26 cellular contexts compared by ENCODE assay signal in the genomic region with DNA sequence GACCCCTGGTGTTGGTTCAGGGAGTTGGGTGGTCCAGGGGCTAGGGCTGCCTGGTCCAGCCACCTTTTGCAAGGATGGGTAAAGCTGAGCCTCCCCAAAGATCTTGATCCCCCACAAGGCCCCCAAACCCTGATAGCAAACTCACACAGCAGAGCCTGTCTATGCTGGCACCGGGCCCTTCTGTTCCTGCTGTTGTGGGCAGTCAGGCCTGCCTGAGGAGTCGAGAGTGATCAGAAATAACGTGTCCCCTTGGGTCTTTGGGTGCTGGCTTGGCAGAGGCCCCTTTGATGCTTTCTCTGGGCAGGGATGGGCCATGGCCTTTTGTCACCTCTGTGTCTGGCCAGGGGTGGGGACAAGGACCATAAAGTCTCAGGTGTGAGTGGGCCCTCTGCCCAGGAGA. TPM values are rescaled to one million over a fixed set of nuclear protein-coding genes. Genes with fewer than 3 reads are reported as not detected.
A peak's percentile ranks its signal among the peaks of the same experiment; 100 is the strongest.
DNase-seq lines count a peak whose midpoint lies in the region; ATAC-seq and TF ChIP-seq lines count a peak whose summit lies in the region.
"Had no signal": no experiment of that assay in that cellular context is flagged by ENCODE, and none has a peak within 500 bp of the region (broad histone marks: within the 10 kb centered on the region; RNA-seq: fewer than 3 reads in every experiment).

No MANE protein-coding gene starts in this region.

- intact Hi-C loops in Right ventricle myocardium inferior (cut with DNase I) (loop anchor here (5.0 kb wide), 1 partner anchor 89 kb away; no protein-coding TSS in a partner anchor), left cardiac atrium (cut with DNase I) (loop anchor here in 1 of 2 donors (10.0 kb wide), 1 partner anchor 86 kb away; no protein-coding TSS in a partner anchor), left colon (cut with DNase I, micrococcal nuclease) (no loop called here), sciatic nerve (cut with DNase I) (no loop called here), sigmoid colon (cut with DNase I) (no loop called here)

- H3K36me3 ChIP-seq in sigmoid colon: no peaks in the 10 kb centered on the region
- H3K36me3 ChIP-seq: BLaER1 had no signal

- no peak overlapping the region for H3K27ac ChIP-seq in sigmoid colon
- H3K27ac ChIP-seq: BLaER1, RWPE1 had no signal

- 2 to 17% methylated on average over 3 of the region's 3 CpGs for WGBS in sigmoid colon, 2 donors

- H3K9me3 ChIP-seq in sigmoid colon: no peaks in the 10 kb centered on the region

- TF ChIP-seq EP300 in sigmoid colon (IDR thresholded peaks at IDR 0.05): no peak

- no peak for TF ChIP-seq CTCF in sigmoid colon (IDR thresholded peaks at IDR 0.05)

- no peak for TF ChIP-seq POLR2A in sigmoid colon (IDR thresholded peaks at IDR 0.05)

- H3K27me3 ChIP-seq in sigmoid colon: peaks cover 39 to 63% (median 58%) of the 10 kb centered on the region in 3 donors

- no peak for ATAC-seq in Right ventricle myocardium inferior
- no peak for ATAC-seq in left cardiac atrium
- ATAC-seq in left colon: peak; percentile 25
- ATAC-seq in sciatic nerve: peak; percentile 12
- ATAC-seq: HepG2 had no signal

- H3K4me3 ChIP-seq in sigmoid colon: no peak overlapping the region
- H3K4me3 ChIP-seq: BLaER1 had no signal

- peaks cover 0 to 17% (median 16%) of the 10 kb centered on the region in 4 donors for H3K4me1 ChIP-seq in sigmoid colon

- peak; percentile 54 for DNase-seq in Right ventricle myocardium inferior (ENCODE audit: missing footprints)
- no peak for DNase-seq in left cardiac atrium
- peak in 1 of 2 donors; percentile 51 for DNase-seq in left colon
- no peak for DNase-seq in sciatic nerve (ENCODE audit: low spot score)
- no peak for DNase-seq in NCI-H1417 (lab: John Stamatoyannopoulos, UW)
- no peak for DNase-seq in sigmoid colon
- DNase-seq in Ammon's horn (ENCODE audit: low spot score): no peak
- DNase-seq: CD4-positive, CD25-positive, alpha-beta regulatory T cell; DMS53; GOT3; Kasumi-1; MV-4-11; NCI-H1105; NCI-H2029; NCI-H446; NCI-H524 treated with DMSO at 0.1 percent for 48 hours; NCI-H82; SHP77 treated with DMSO at 0.1 percent for 48 hours had no signal

RNA-seq across cellular contexts. Expression of gene MUC12, which starts 0.7 kb away (rescaled TPM):
- total RNA-seq in Right ventricle myocardium inferior (not detected), left cardiac atrium (under 1 TPM; 0.35 to 0.39 TPM), left colon (1,000 to 10,000 TPM in 1 of 2 donors, 100 to 1,000 TPM in 1; 428 to 2,027 TPM), sciatic nerve (not detected), sigmoid colon (1 to 10 TPM in 3 of 4 donors, under 1 TPM in 1; 0.14 to 8.6 (median 1.7) TPM)
- polyA plus RNA-seq in sigmoid colon: 100 to 1,000 TPM in 2 of 3 donors, 10 to 100 TPM in 1; 64.3 to 553 (median 136) TPM
- total RNA-seq: A172; CD4-positive, CD25-positive, alpha-beta regulatory T cell; G401; HepG2; HT1080 had no signal
- polyA plus RNA-seq: HepG2 had no signal

RNA-seq across cellular contexts. Expression of gene MUC3A, which starts 19.3 kb away (rescaled TPM):
- total RNA-seq in Right ventricle myocardium inferior (0.51 TPM), left cardiac atrium (under 1 TPM; 0.35 to 0.76 TPM), left colon (100 to 1,000 TPM; 144 to 185 TPM), sciatic nerve (0.36 TPM), sigmoid colon (1 to 10 TPM in 1 of 4 donors, under 1 TPM in 1, not detected in 2; 0.71 to 3.0 TPM)
- 10 to 100 TPM; 60.4 to 78.8 (median 73.9) TPM for polyA plus RNA-seq in sigmoid colon
- total RNA-seq: A172; CD4-positive, CD25-positive, alpha-beta regulatory T cell; Daoy; G401; HepG2; HT1080; M059J had no signal
- polyA plus RNA-seq: CD4-positive, CD25-positive, alpha-beta regulatory T cell had no signal

RNA-seq across cellular contexts. Expression of gene MUC17, which starts 51.2 kb away (rescaled TPM):
- not detected for total RNA-seq in Right ventricle myocardium inferior
- total RNA-seq in left cardiac atrium: not detected
- 10 to 100 TPM; 12.1 to 42.2 TPM for total RNA-seq in left colon
- not detected for total RNA-seq in sciatic nerve
- under 1 TPM in 2 of 4 donors, not detected in 2; under 0.01 to 0.83 TPM for total RNA-seq in sigmoid colon
- 1 to 10 TPM; 1.2 to 5.4 (median 5.1) TPM for polyA plus RNA-seq in sigmoid colon
- total RNA-seq: A172; CD4-positive, CD25-positive, alpha-beta regulatory T cell; Daoy; G401; HepG2; HT1080; M059J had no signal
- polyA plus RNA-seq: CD4-positive, CD25-positive, alpha-beta regulatory T cell; HepG2 had no signal

Comparison
In these comparisons a context has a peak if more than half of its experiments do, and no peak if none do; other contexts are left out.
1. ATAC-seq: peak in left colon (single experiment) and sciatic nerve (single experiment); none in Right ventricle myocardium inferior (single experiment) and left cardiac atrium (0 of 2).
2. RNA of gene MUC12, which starts 0.7 kb away (total RNA-seq): 428 to 2,027 TPM in left colon; 0.14 to 8.6 TPM in sigmoid colon, 0.35 to 0.39 TPM in left cardiac atrium, not detected in sciatic nerve (single experiment) and not detected in Right ventricle myocardium inferior (single experiment); every median in the first group is over 10 times any median in the second.
3. RNA of gene MUC3A, which starts 19.3 kb away (total RNA-seq): 144 to 185 TPM in left colon; 0.35 to 0.76 TPM in left cardiac atrium, 0.71 to 3.0 TPM in sigmoid colon, 0.51 TPM in Right ventricle myocardium inferior (single experiment) and 0.36 TPM in sciatic nerve (single experiment); every median in the first group is over 10 times any median in the second.
4. RNA of gene MUC17, which starts 51.2 kb away (total RNA-seq): 12.1 to 42.2 TPM in left colon; not detected in Right ventricle myocardium inferior (single experiment), not detected in left cardiac atrium, not detected in sciatic nerve (single experiment) and under 0.01 to 0.83 TPM in sigmoid colon; every median in the first group is over 4 times any median in the second.